ENCODE assay signal across 8 cellular contexts in the genomic region with DNA sequence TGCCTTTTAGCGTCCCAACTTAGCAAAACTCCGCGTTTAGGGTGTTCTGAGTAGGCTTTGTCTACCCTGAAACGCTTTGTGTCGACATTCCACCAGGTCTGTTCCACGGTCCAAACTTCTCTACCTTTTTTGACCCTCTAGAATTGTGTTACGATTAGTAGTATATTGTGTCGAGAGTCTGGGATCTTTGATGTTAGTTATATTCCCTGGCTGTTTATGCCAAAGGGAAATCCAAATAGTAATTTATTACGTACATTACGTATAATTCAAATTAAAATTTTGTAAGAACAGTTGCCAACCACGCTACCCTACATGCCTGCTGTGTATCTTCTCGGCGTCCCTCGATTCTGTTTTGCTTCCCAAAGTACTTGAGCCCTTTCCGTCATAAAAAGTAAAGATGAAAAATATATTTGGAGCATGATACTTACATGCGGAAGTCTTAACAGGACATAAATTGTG. TPM values are rescaled to one million over a fixed set of nuclear protein-coding genes. Genes with fewer than 3 reads are reported as not detected.
DNase-seq lines count a peak whose midpoint lies in the region; ATAC-seq and TF ChIP-seq lines count a peak whose summit lies in the region.

No MANE protein-coding gene starts in this region.

- peak overlapping the region; percentile 60 to 96 (median 92) for H3K4me3 ChIP-seq in gastrocnemius medialis

- H3K27me3 Mint-ChIP-seq in activated naive CD4-positive, alpha-beta T cell treated with anti-CD3 and anti-CD28 coated beads, Interleukin-2, amount 50 U/mL, for 24 hours = peaks cover 4% of the 10 kb centered on the region

- no peak for TF ChIP-seq POLR2A in gastrocnemius medialis (IDR thresholded peaks at IDR 0.05)

- H3K27ac ChIP-seq in VCaP (peak overlapping the region; percentile 96), foreskin keratinocyte (peak overlapping the region; percentile 96), gastrocnemius medialis (peak overlapping the region; percentile 90 to 98 (median 96))

- peak overlapping the region; percentile 99 for H3K27ac Mint-ChIP-seq in activated naive CD4-positive, alpha-beta T cell treated with anti-CD3 and anti-CD28 coated beads, Interleukin-2, amount 50 U/mL, for 24 hours

- no peak for ATAC-seq in foreskin keratinocyte
- peak; percentile 4 to 6 for ATAC-seq in gastrocnemius medialis
- no peak for ATAC-seq in activated CD4-positive, CD25-positive, alpha-beta regulatory T cell treated with anti-CD3 and anti-CD28 coated beads, Interleukin-2, amount 50 U/mL, for 24 hours
- no peak for ATAC-seq in HG02884 (IDR thresholded peaks at IDR 0.05; ENCODE audit: unreplicated experiment)

- peaks cover 40% of the 10 kb centered on the region for H3K4me1 Mint-ChIP-seq in activated naive CD4-positive, alpha-beta T cell treated with anti-CD3 and anti-CD28 coated beads, Interleukin-2, amount 50 U/mL, for 24 hours

- intact Hi-C loops in gastrocnemius medialis (cut with DNase I; ENCODE audit: low total_unique reads) = loop anchor here (5.0 kb wide), 3 partner anchors 90 to 1340 kb away; a partner anchor contains a TSS

- DNase-seq in activated naive CD4-positive, alpha-beta T cell (lab: John Stamatoyannopoulos, UW) = no peak
- no peak for DNase-seq in foreskin keratinocyte
- no peak for DNase-seq in gastrocnemius medialis
- no peak for DNase-seq in NCI-H226

- no peaks in the 10 kb centered on the region for H3K9me3 Mint-ChIP-seq in activated naive CD4-positive, alpha-beta T cell treated with anti-CD3 and anti-CD28 coated beads, Interleukin-2, amount 50 U/mL, for 24 hours

- H3K36me3 Mint-ChIP-seq in activated naive CD4-positive, alpha-beta T cell treated with anti-CD3 and anti-CD28 coated beads, Interleukin-2, amount 50 U/mL, for 24 hours = peaks cover 3% of the 10 kb centered on the region

- in situ Hi-C loops in gastrocnemius medialis (cut with MboI; ENCODE audit: low sequenced_read_pairs in 4 of 4) = no loop called here

- no peaks in the 10 kb centered on the region for H3K36me3 ChIP-seq in gastrocnemius medialis

- TF ChIP-seq CTCF in VCaP (conservative IDR thresholded peaks at IDR 0.05) (no peak), foreskin keratinocyte (conservative IDR thresholded peaks at IDR 0.05) (no peak), gastrocnemius medialis (IDR thresholded peaks at IDR 0.05 in 4 of 5, conservative IDR thresholded peaks at IDR 0.05 in 1 of 5) (no peak)

- H3K9me3 ChIP-seq in gastrocnemius medialis = no peaks in the 10 kb centered on the region

- peaks cover 5% of the 10 kb centered on the region for H3K4me1 ChIP-seq in foreskin keratinocyte
- H3K4me1 ChIP-seq in gastrocnemius medialis = peaks cover 37 to 43% of the 10 kb centered on the region in 2 donors

- H3K27me3 ChIP-seq in foreskin keratinocyte = no peaks in the 10 kb centered on the region
- H3K27me3 ChIP-seq in gastrocnemius medialis = no peaks in the 10 kb centered on the region

- H3K4me3 Mint-ChIP-seq in activated naive CD4-positive, alpha-beta T cell treated with anti-CD3 and anti-CD28 coated beads, Interleukin-2, amount 50 U/mL, for 24 hours = peak overlapping the region; percentile 98

RNA-seq across cellular contexts. Expression of a gene that starts 0.5 kb away (rescaled TPM):
- total RNA-seq in foreskin keratinocyte (4.2 and 5.2 TPM in 2 replicates), gastrocnemius medialis (10 to 100 TPM in 2 of 4 donors, 1 to 10 TPM in 2; 6.6 to 19.6 (median 10.7) TPM)
- 2.8 and 5.2 TPM in 2 replicates for polyA plus RNA-seq in foreskin keratinocyte

Comparison
In these comparisons a context has a peak if more than half of its experiments do, and no peak if none do; other contexts are left out.
1. ATAC-seq: peak in gastrocnemius medialis (2 of 2); none in foreskin keratinocyte (single experiment), activated CD4-positive, CD25-positive, alpha-beta regulatory T cell treated with anti-CD3 and anti-CD28 coated beads, Interleukin-2, amount 50 U/mL, for 24 hours (0 of 2) and HG02884 (single experiment).
2. Peak in every context shown above with its lines, with median percentiles within 50 percentile points of each other: H3K27ac ChIP-seq.